16 cellular contexts compared by ENCODE assay signal in the genomic region with DNA sequence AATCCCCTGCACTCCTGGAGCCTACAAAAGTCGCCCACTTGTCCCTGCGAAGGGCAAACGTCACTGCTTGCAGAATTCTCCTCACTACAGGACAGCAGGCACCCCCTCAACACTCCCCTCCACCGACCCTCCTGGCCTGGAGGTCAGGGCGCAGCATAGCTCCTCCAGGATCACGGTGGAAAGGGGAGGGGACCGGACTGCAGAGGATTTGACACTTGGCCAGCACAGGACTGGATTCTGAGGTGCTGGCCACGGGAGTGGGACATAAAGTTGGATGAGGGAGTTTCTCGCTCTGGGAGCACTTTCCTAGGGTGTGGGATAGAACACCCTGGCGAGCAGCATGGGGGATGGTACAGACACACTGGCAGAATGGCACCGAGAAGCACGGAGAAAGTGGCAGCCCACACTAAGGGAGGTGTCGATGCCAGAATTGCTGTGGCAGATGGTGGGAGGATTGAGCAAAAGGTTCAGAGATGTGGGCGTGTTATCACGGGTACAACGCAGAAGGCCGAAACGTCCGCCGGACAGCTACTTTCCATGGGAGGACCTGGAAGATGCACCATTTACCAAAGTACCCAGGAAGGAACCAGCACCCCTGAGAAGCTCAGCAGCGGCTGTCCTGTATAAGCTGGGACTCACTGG. TPM values are rescaled to one million over a fixed set of nuclear protein-coding genes. Genes with fewer than 3 reads are reported as not detected.
"Had no signal": no experiment of that assay in that cellular context is flagged by ENCODE, and none has a peak within 500 bp of the region (broad histone marks: within the 10 kb centered on the region; RNA-seq: fewer than 3 reads in every experiment).

No MANE protein-coding gene starts in this region.

- H3K4me1 Mint-ChIP-seq: memory B cell had no signal

- H3K4me3 Mint-ChIP-seq: activated CD4-positive, alpha-beta memory T cell treated with anti-CD3 and anti-CD28 coated beads for 36 hours; activated T-cell treated with anti-CD3 and anti-CD28 coated beads, Interleukin-2, amount 50 U/mL, for 4 hours; effector memory CD8-positive, alpha-beta T cell; memory B cell; nephron progenitor cell; T-helper 2 cell treated with Interferon-gamma antibody and Interleukin-4, amounts not matched to agents 5 μg/mL and 100 μg/mL, for 36 hours had no signal

- H3K4me3 ChIP-seq: tibial nerve had no signal

- DNase-seq: activated CD4-positive, alpha-beta memory T cell treated with anti-CD3 and anti-CD28 coated beads for 36 hours; activated CD4-positive, alpha-beta T cell treated with anti-CD3 and anti-CD28 coated beads for 1 hour; activated gamma-delta T cell; activated T-cell treated with anti-CD3 and anti-CD28 coated beads, Interleukin-2, amount 50 U/mL, for 4 hours; anterior cingulate cortex; dermis blood vessel endothelial cell; effector memory CD8-positive, alpha-beta T cell; foreskin keratinocyte; nephron progenitor cell; stimulated activated CD4-positive, alpha-beta T cell treated with anti-CD3 and anti-CD28 coated beads, Interleukin-15, amount 100 ng/mL, for 24 hours; stimulated activated CD4-positive, alpha-beta T cell treated with anti-CD3 and anti-CD28 coated beads, Interleukin-4, amount 100 ng/mL, for 1 hour; stimulated activated naive CD4-positive, alpha-beta T cell had no signal

- ATAC-seq: activated T-cell treated with anti-CD3 and anti-CD28 coated beads, Interleukin-2, amount 50 U/mL, for 4 hours; effector memory CD8-positive, alpha-beta T cell; foreskin keratinocyte had no signal

- H3K27ac Mint-ChIP-seq: activated CD4-positive, alpha-beta memory T cell treated with anti-CD3 and anti-CD28 coated beads for 36 hours; effector memory CD8-positive, alpha-beta T cell; memory B cell; nephron progenitor cell; T-helper 2 cell treated with Interferon-gamma antibody and Interleukin-4, amounts not matched to agents 5 μg/mL and 100 μg/mL, for 36 hours had no signal

- H3K4me1 ChIP-seq: foreskin keratinocyte, tibial nerve had no signal

- H3K27me3 Mint-ChIP-seq: activated CD4-positive, alpha-beta memory T cell treated with anti-CD3 and anti-CD28 coated beads for 36 hours had no signal

- H3K9me3 ChIP-seq: tibial nerve had no signal

- H3K36me3 ChIP-seq: tibial nerve had no signal

- H3K27me3 ChIP-seq: foreskin keratinocyte, tibial nerve had no signal

- H3K36me3 Mint-ChIP-seq: activated CD4-positive, alpha-beta memory T cell treated with anti-CD3 and anti-CD28 coated beads for 36 hours; memory B cell had no signal

- H3K9me3 Mint-ChIP-seq: activated CD4-positive, alpha-beta memory T cell treated with anti-CD3 and anti-CD28 coated beads for 36 hours; activated T-cell treated with anti-CD3 and anti-CD28 coated beads, Interleukin-2, amount 50 U/mL, for 4 hours; effector memory CD8-positive, alpha-beta T cell; memory B cell; nephron progenitor cell; T-helper 2 cell treated with Interferon-gamma antibody and Interleukin-4, amounts not matched to agents 5 μg/mL and 100 μg/mL, for 36 hours had no signal

- H3K27ac ChIP-seq: foreskin keratinocyte, tibial nerve had no signal

RNA-seq across cellular contexts. Expression of gene DIO3, which starts 51.4 kb away (rescaled TPM):
- total RNA-seq: activated CD4-positive, alpha-beta memory T cell treated with anti-CD3 and anti-CD28 coated beads for 36 hours; activated T-cell treated with anti-CD3 and anti-CD28 coated beads, Interleukin-2, amount 50 U/mL, for 4 hours; dermis blood vessel endothelial cell; foreskin keratinocyte; SK-MEL-5 had no signal
- polyA plus RNA-seq: foreskin keratinocyte had no signal
